15 cellular contexts compared by ENCODE assay signal in genomic region chr4:106264331-106264728, GRCh38. TPM values are rescaled to one million over a fixed set of nuclear protein-coding genes. Genes with fewer than 3 reads are reported as not detected.
DNase-seq lines count a peak whose midpoint lies in the region; ATAC-seq and TF ChIP-seq lines count a peak whose summit lies in the region.
"Had no signal": no experiment of that assay in that cellular context is flagged by ENCODE, and none has a peak within 500 bp of the region (broad histone marks: within the 10 kb centered on the region; RNA-seq: fewer than 3 reads in every experiment).

No MANE protein-coding gene starts in this region.

- no peak for TF ChIP-seq POLR2A in body of pancreas (IDR thresholded peaks at IDR 0.05)
- no peak for TF ChIP-seq POLR2A in right lobe of liver (IDR thresholded peaks at IDR 0.05)

- no peaks in the 10 kb centered on the region for H3K9me3 ChIP-seq in body of pancreas
- H3K9me3 ChIP-seq in right lobe of liver, result no peaks in the 10 kb centered on the region
- H3K9me3 ChIP-seq: BLaER1 treated with 17β-estradiol and CSF1 and Interleukin-3, amounts not matched to agents 10 nM and 100 nM; SJCRH30 had no signal

- DNase-seq in COLO829 (ENCODE audit: low spot score), result peak; percentile 54
- peak; percentile 70 for DNase-seq in HT-29 (ENCODE audit: low spot score)
- no peak for DNase-seq in body of pancreas
- DNase-seq in right lobe of liver, result no peak
- no peak for DNase-seq in NK-92 treated with Interleukin-12 subunit alpha and Interleukin-12 subunit beta, amount 100 ng/mL, for 24 hours (lab: John Stamatoyannopoulos, UW)
- DNase-seq in GF-D8 (lab: John Stamatoyannopoulos, UW), result no peak
- DNase-seq: activated CD8-positive, alpha-beta memory T cell treated with anti-CD3 and anti-CD28 coated beads for 24 hours; activated effector memory CD4-positive, alpha-beta T cell treated with anti-CD3 and anti-CD28 coated beads, Interleukin-2, amount 50 U/mL, for 16 hours; dorsolateral prefrontal cortex; HFFc6; NCI-H2081; SJCRH30 had no signal

- no peak overlapping the region for H3K4me3 ChIP-seq in body of pancreas
- no peak overlapping the region for H3K4me3 ChIP-seq in right lobe of liver
- H3K4me3 ChIP-seq: BLaER1 treated with 17β-estradiol and CSF1 and Interleukin-3, amounts not matched to agents 10 nM and 100 nM; dorsolateral prefrontal cortex; SJCRH30 had no signal

- H3K36me3 ChIP-seq in body of pancreas (replicated peaks in 1 of 2; ENCODE audit: insufficient read depth in 1 of 2, low read depth in 2 of 2) (no peaks in the 10 kb centered on the region), right lobe of liver (no peaks in the 10 kb centered on the region)
- H3K36me3 ChIP-seq: SJCRH30 had no signal

- H3K27me3 ChIP-seq in body of pancreas, result no peaks in the 10 kb centered on the region
- no peaks in the 10 kb centered on the region for H3K27me3 ChIP-seq in right lobe of liver
- H3K27me3 ChIP-seq: BLaER1 treated with 17β-estradiol and CSF1 and Interleukin-3, amounts not matched to agents 10 nM and 100 nM; dorsolateral prefrontal cortex; SJCRH30 had no signal

- H3K27ac ChIP-seq in body of pancreas, result no peak overlapping the region
- peak overlapping the region in 1 of 3 donors; percentile 41 for H3K27ac ChIP-seq in right lobe of liver
- H3K27ac ChIP-seq: BLaER1 treated with 17β-estradiol and CSF1 and Interleukin-3, amounts not matched to agents 10 nM and 100 nM; dorsolateral prefrontal cortex; SJCRH30 had no signal

- peak; percentile 42 for ATAC-seq in body of pancreas
- ATAC-seq in right lobe of liver, result peak; percentile 96 to 98 (median 96)
- no peak for ATAC-seq in GM18517 (IDR thresholded peaks at IDR 0.05; ENCODE audit: unreplicated experiment)
- no peak for ATAC-seq in HG03280 (IDR thresholded peaks at IDR 0.05; ENCODE audit: unreplicated experiment)

- intact Hi-C loops in body of pancreas (cut with DNase I), result no loop called here
- intact Hi-C loops in right lobe of liver (cut with DNase I), result no loop called here

- H3K4me1 ChIP-seq in body of pancreas (peaks cover 12% of the 10 kb centered on the region), right lobe of liver (peaks cover 0 to 22% (median 2%) of the 10 kb centered on the region in 4 donors)
- H3K4me1 ChIP-seq: BLaER1 treated with 17β-estradiol and CSF1 and Interleukin-3, amounts not matched to agents 10 nM and 100 nM; SJCRH30 had no signal

- WGBS in body of pancreas, 2 donors, result 29 to 33% methylated on average over 4 of the region's 4 CpGs
- 26% methylated on average over 3 of the region's 4 CpGs for WGBS in right lobe of liver (ENCODE audit: insufficient coverage, low coverage, low lambda C conversion rate, missing lambda C conversion rate)

- TF ChIP-seq CTCF in body of pancreas (IDR thresholded peaks at IDR 0.05), result no peak
- no peak for TF ChIP-seq CTCF in right lobe of liver (IDR thresholded peaks at IDR 0.05)

RNA-seq across cellular contexts. Expression of gene TBCK, which starts 51.7 kb away (rescaled TPM):
- 11.1 and 16.2 TPM in 2 replicates for total RNA-seq in HT-29 (2014; rRNA removed; shearing (Covaris generic))
- total RNA-seq in body of pancreas, result 10 to 100 TPM; 24.7 to 28.5 TPM
- 10 to 100 TPM; 15.1 to 20.1 (median 16.8) TPM for total RNA-seq in right lobe of liver

RNA-seq across cellular contexts. Expression of gene AIMP1, which starts 52.0 kb away (rescaled TPM):
- 13.0 and 15.5 TPM in 2 replicates for total RNA-seq in HT-29 (2014; rRNA removed; shearing (Covaris generic))
- total RNA-seq in body of pancreas, result 10 to 100 TPM; 13.7 to 14.5 TPM
- total RNA-seq in right lobe of liver, result 10 to 100 TPM; 15.0 to 21.2 (median 16.7) TPM

Comparison
In these comparisons a context has a peak if more than half of its experiments do, and no peak if none do; other contexts are left out.
1. DNase-seq: peak in COLO829 (single experiment) and HT-29 (single experiment); none in body of pancreas (0 of 4), right lobe of liver (0 of 3), NK-92 treated with Interleukin-12 subunit alpha and Interleukin-12 subunit beta, amount 100 ng/mL, for 24 hours (single experiment) and GF-D8 (single experiment).
2. ATAC-seq: peak in body of pancreas (single experiment) and right lobe of liver (4 of 4); none in GM18517 (single experiment) and HG03280 (single experiment).